9 cellular contexts compared by ENCODE assay signal in genomic region chr1:209398330-209398991, GRCh38.
DNase-seq lines count a peak whose midpoint lies in the region; ATAC-seq and TF ChIP-seq lines count a peak whose summit lies in the region.
"Had no signal": no experiment of that assay in that cellular context is flagged by ENCODE, and none has a peak within 500 bp of the region (broad histone marks: within the 10 kb centered on the region; RNA-seq: fewer than 3 reads in every experiment).

No MANE protein-coding gene starts in this region.

- POLR2A ChIA-PET in GM10248 (lab: Yijun Ruan, JAX) = no interaction called here

- ATAC-seq in HG03280 (IDR thresholded peaks at IDR 0.05; ENCODE audit: unreplicated experiment) = no peak

- in situ Hi-C loops in ACHN (cut with HindIII; ENCODE audit: low pct_ligation_motif_present, low pct_unique_long_range_greater_than_20kb, low sequenced_read_pairs) = no loop called here

- CTCF ChIA-PET in GM10248 (lab: Yijun Ruan, JAX) = no interaction called here

- DNase-seq in GM04503 (ENCODE audit: low read depth) = peak; percentile 91
- peak; percentile 12 for DNase-seq in RKO (ENCODE audit: low spot score)
- DNase-seq in fibroblast of the aortic adventitia (ENCODE audit: low read depth) = peak; percentile 92
- peak; percentile 67 for DNase-seq in pons (ENCODE audit: low spot score)
- no peak for DNase-seq in GM10248 (ENCODE audit: extremely low spot score)
- DNase-seq in ACHN = no peak
- DNase-seq in DMS153 (lab: John Stamatoyannopoulos, UW) = no peak
- DNase-seq: small intestine had no signal

- TF ChIP-seq CTCF in fibroblast of the aortic adventitia (IDR thresholded peaks at IDR 0.05; ENCODE audit: insufficient read depth, low read length) = no peak
- no peak for TF ChIP-seq CTCF in GM10248 (IDR thresholded peaks at IDR 0.05; ENCODE audit: control extremely low read depth, extremely low read depth, low read depth, missing control alignments)

- H3K4me3 ChIP-seq in fibroblast of the aortic adventitia (ENCODE audit: low read depth, low read length) = no peak overlapping the region

Comparison
In these comparisons a context has a peak if more than half of its experiments do, and no peak if none do; other contexts are left out.
1. DNase-seq: peak in GM04503 (single experiment), RKO (single experiment), fibroblast of the aortic adventitia (single experiment) and pons (single experiment); none in GM10248 (single experiment), ACHN (single experiment) and DMS153 (single experiment).